Comparison of ENCODE assay signal across 21 cellular contexts in the genomic region with DNA sequence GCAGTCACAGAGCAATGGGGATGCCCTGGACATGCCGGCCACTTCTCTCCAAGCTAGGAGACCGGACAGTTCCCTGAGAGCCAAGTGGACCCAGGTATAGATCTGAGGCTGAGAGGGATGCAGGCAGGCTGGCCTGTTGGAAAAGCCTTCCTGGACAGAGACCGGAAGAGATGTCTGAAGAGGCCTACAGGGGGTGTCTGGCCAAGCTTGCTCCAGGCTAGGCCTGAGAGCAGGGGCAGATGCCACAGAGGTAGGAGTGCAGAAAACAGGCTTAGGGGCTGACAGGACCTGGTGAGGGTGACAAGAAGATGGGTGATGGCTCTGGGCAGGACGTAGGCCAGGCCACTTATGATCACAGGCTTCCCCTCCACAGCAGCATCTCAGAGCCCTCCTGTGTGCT.
"Had no signal": no experiment of that assay in that cellular context is flagged by ENCODE, and none has a peak within 500 bp of the region (broad histone marks: within the 10 kb centered on the region; RNA-seq: fewer than 3 reads in every experiment).

No MANE protein-coding gene starts in this region.

- H3K27me3 Mint-ChIP-seq: stimulated activated naive B cell treated with anti-CD40 and anti-IgM and Interleukin-4, amounts not matched to agents 10 μg/mL and 1 μg/mL and 100 μg/mL, for 72 hours; stimulated activated naive CD8-positive, alpha-beta T cell treated with anti-CD3 and anti-CD28 coated beads, Interleukin-15, amount 100 ng/mL, for 72 hours had no signal

- H3K36me3 Mint-ChIP-seq: natural killer cell had no signal

- H3K4me3 ChIP-seq: colonic mucosa, esophagus muscularis mucosa, gastroesophageal sphincter, psoas muscle, right lobe of liver, thoracic aorta had no signal

- H3K27me3 ChIP-seq: colonic mucosa, esophagus muscularis mucosa, gastroesophageal sphincter, right lobe of liver had no signal

- H3K27ac ChIP-seq: colonic mucosa, esophagus muscularis mucosa, gastroesophageal sphincter, psoas muscle, right lobe of liver, thoracic aorta had no signal

- H3K4me3 Mint-ChIP-seq: natural killer cell; stimulated activated naive B cell treated with anti-CD40 and anti-IgM and Interleukin-4, amounts not matched to agents 10 μg/mL and 1 μg/mL and 100 μg/mL, for 72 hours; stimulated activated naive CD8-positive, alpha-beta T cell treated with anti-CD3 and anti-CD28 coated beads, Interleukin-15, amount 100 ng/mL, for 72 hours had no signal

- ATAC-seq: gastroesophageal sphincter; left lobe of liver; natural killer cell; psoas muscle; right lobe of liver; stimulated activated naive B cell treated with anti-CD40 and anti-IgM and Interleukin-4, amounts not matched to agents 10 μg/mL and 1 μg/mL and 100 μg/mL, for 72 hours; stimulated activated naive CD8-positive, alpha-beta T cell treated with anti-CD3 and anti-CD28 coated beads, Interleukin-15, amount 100 ng/mL, for 72 hours had no signal

- H3K9me3 Mint-ChIP-seq: natural killer cell; stimulated activated naive B cell treated with anti-CD40 and anti-IgM and Interleukin-4, amounts not matched to agents 10 μg/mL and 1 μg/mL and 100 μg/mL, for 72 hours; stimulated activated naive CD8-positive, alpha-beta T cell treated with anti-CD3 and anti-CD28 coated beads, Interleukin-15, amount 100 ng/mL, for 72 hours had no signal

- H3K9me3 ChIP-seq: colonic mucosa, esophagus muscularis mucosa, gastroesophageal sphincter, psoas muscle, right lobe of liver, thoracic aorta had no signal

- H3K4me1 ChIP-seq: colonic mucosa, gastroesophageal sphincter, psoas muscle, right lobe of liver had no signal

- H3K36me3 ChIP-seq: colonic mucosa, thoracic aorta had no signal

- DNase-seq: cerebellar nuclear complex; colonic mucosa; dermis blood vessel endothelial cell; glutamatergic neuron; islet precursor cell; mammary epithelial cell; natural killer cell; occipital lobe; retina; right lobe of liver; stimulated activated CD4-positive, alpha-beta T cell treated with anti-CD3 and anti-CD28 coated beads, Interleukin-15, amount 100 ng/mL, for 24 hours; stimulated activated CD4-positive, alpha-beta T cell treated with anti-CD3 and anti-CD28 coated beads, Interleukin-1b, Interleukin-23, amount 100 ng/mL, for 48 hours; stimulated activated CD4-positive, alpha-beta T cell treated with anti-CD3 and anti-CD28 coated beads, Interleukin-4, amount 100 ng/mL, for 24 hours; stimulated activated naive B cell treated with anti-CD40 and anti-IgM and Interleukin-4, amounts not matched to agents 10 μg/mL and 1 μg/mL and 100 μg/mL, for 72 hours; stimulated activated naive CD8-positive, alpha-beta T cell treated with anti-CD3 and anti-CD28 coated beads, Interleukin-15, amount 100 ng/mL, for 72 hours; trophoblast cell had no signal

- H3K27ac Mint-ChIP-seq: stimulated activated naive B cell treated with anti-CD40 and anti-IgM and Interleukin-4, amounts not matched to agents 10 μg/mL and 1 μg/mL and 100 μg/mL, for 72 hours had no signal

- H3K4me1 Mint-ChIP-seq: stimulated activated naive B cell treated with anti-CD40 and anti-IgM and Interleukin-4, amounts not matched to agents 10 μg/mL and 1 μg/mL and 100 μg/mL, for 72 hours; stimulated activated naive CD8-positive, alpha-beta T cell treated with anti-CD3 and anti-CD28 coated beads, Interleukin-15, amount 100 ng/mL, for 72 hours had no signal
